1 cellular context compared by ENCODE assay signal in genomic region chr5:38830521-38831051, GRCh38.
TF ChIP-seq lines count a peak whose summit lies in the region.

No MANE protein-coding gene starts in this region.

TF ChIP-seq in HepG2, 621 proteins besides CTCF, POLR2A, EP300 and RAD21 (continued from another document and continues in another):
- no peak for TF ChIP-seq ZNF639 (CRISPR knock-in tag; conservative IDR thresholded peaks at IDR 0.05)
- TF ChIP-seq ZNF337 (CRISPR knock-in tag; IDR thresholded peaks at IDR 0.05; ENCODE audit: borderline replicate concordance, low read depth): no peak
- TF ChIP-seq ZBTB34 (CRISPR knock-in tag; IDR thresholded peaks at IDR 0.05): no peak
- TF ChIP-seq ARID2 (CRISPR knock-in tag; IDR thresholded peaks at IDR 0.05; ENCODE audit: borderline replicate concordance): no peak
- TF ChIP-seq GMEB2 (CRISPR knock-in tag; IDR thresholded peaks at IDR 0.05; ENCODE audit: low read depth): no peak
- TF ChIP-seq RFXAP (CRISPR knock-in tag; IDR thresholded peaks at IDR 0.05; ENCODE audit: borderline replicate concordance): no peak
- no peak for TF ChIP-seq ZNF441 (CRISPR knock-in tag; IDR thresholded peaks at IDR 0.05; ENCODE audit: borderline replicate concordance)
- 0 out of 2 replicates have a peak, but pooled peaks have one; percentile 40 for TF ChIP-seq KDM3A (CRISPR knock-in tag; IDR thresholded peaks at IDR 0.05; ENCODE audit: low read depth)
- TF ChIP-seq E2F5 (CRISPR knock-in tag; conservative IDR thresholded peaks at IDR 0.05): no peak
- TF ChIP-seq KDM4B (CRISPR knock-in tag; IDR thresholded peaks at IDR 0.05): 0 out of 2 replicates have a peak, but pooled peaks have one; percentile 44
- no peak for TF ChIP-seq ZNF274 (CRISPR knock-in tag; IDR thresholded peaks at IDR 0.05)
- TF ChIP-seq NR3C1 (CRISPR knock-in tag; IDR thresholded peaks at IDR 0.05): no peak
- no peak for TF ChIP-seq STAT6 (CRISPR knock-in tag; IDR thresholded peaks at IDR 0.05; ENCODE audit: borderline replicate concordance)
- TF ChIP-seq ZNF674 (CRISPR knock-in tag; IDR thresholded peaks at IDR 0.05; ENCODE audit: low read depth): no peak
- no peak for TF ChIP-seq ZBTB44 (CRISPR knock-in tag; IDR thresholded peaks at IDR 0.05)
- TF ChIP-seq RAD51 (IDR thresholded peaks at IDR 0.05; ENCODE audit: borderline replicate concordance): no peak
- TF ChIP-seq CREM (IDR thresholded peaks at IDR 0.05): peak; percentile 52
- TF ChIP-seq CREM (CRISPR knock-in tag; IDR thresholded peaks at IDR 0.05): no peak
- no peak for TF ChIP-seq PLSCR1 (CRISPR knock-in tag; IDR thresholded peaks at IDR 0.05; ENCODE audit: borderline replicate concordance)
- TF ChIP-seq ZNF160 (CRISPR knock-in tag; IDR thresholded peaks at IDR 0.05): no peak
- no peak for TF ChIP-seq ZNF577 (CRISPR knock-in tag; IDR thresholded peaks at IDR 0.05; ENCODE audit: borderline replicate concordance, low read depth)
- no peak for TF ChIP-seq TSC22D2 (CRISPR knock-in tag; IDR thresholded peaks at IDR 0.05; ENCODE audit: borderline replicate concordance)
- TF ChIP-seq TFAP4 (IDR thresholded peaks at IDR 0.05; ENCODE audit: borderline replicate concordance, low read depth): no peak
- TF ChIP-seq ISL2 (CRISPR knock-in tag; IDR thresholded peaks at IDR 0.05): peak; percentile 70
- peak; percentile 68; the same call in 1 of the 2 replicates for TF ChIP-seq ZNF124 (CRISPR knock-in tag; IDR thresholded peaks at IDR 0.05)
- TF ChIP-seq ZNF501 (CRISPR knock-in tag; IDR thresholded peaks at IDR 0.05): 0 out of 2 replicates have a peak, but pooled peaks have one; percentile 52
- peak; percentile 91 for TF ChIP-seq PITX1 (CRISPR knock-in tag; IDR thresholded peaks at IDR 0.05)
- TF ChIP-seq SKI (IDR thresholded peaks at IDR 0.05; ENCODE audit: partially characterized antibody): peak; percentile 84
- no peak for TF ChIP-seq BRCA1 (CRISPR knock-in tag; IDR thresholded peaks at IDR 0.05)
- peak; percentile 90 for TF ChIP-seq MIXL1 (CRISPR knock-in tag; IDR thresholded peaks at IDR 0.05)
- no peak for TF ChIP-seq RNF2 (conservative IDR thresholded peaks at IDR 0.05; ENCODE audit: low read depth)
- no peak for TF ChIP-seq SPEN (CRISPR knock-in tag; IDR thresholded peaks at IDR 0.05; ENCODE audit: low read depth)
- TF ChIP-seq ZNF10 (CRISPR knock-in tag; IDR thresholded peaks at IDR 0.05; ENCODE audit: borderline replicate concordance, low read depth): no peak
- TF ChIP-seq RBM22 (optimal IDR thresholded peaks at IDR 0.05; ENCODE audit: low read length): no peak
- peak; percentile 76; the same call in 1 of the 2 replicates for TF ChIP-seq ZNF646 (CRISPR knock-in tag; IDR thresholded peaks at IDR 0.05)
- no peak for TF ChIP-seq ZNF562 (CRISPR knock-in tag; IDR thresholded peaks at IDR 0.05; ENCODE audit: borderline replicate concordance)
- TF ChIP-seq ZMYM3 (CRISPR knock-in tag; IDR thresholded peaks at IDR 0.05): no peak
- TF ChIP-seq MLLT10 (CRISPR knock-in tag; IDR thresholded peaks at IDR 0.05): no peak
- no peak for TF ChIP-seq GZF1 (CRISPR knock-in tag; IDR thresholded peaks at IDR 0.05)
- TF ChIP-seq FOXA1 (IDR thresholded peaks at IDR 0.05): no peak
- peak; percentile 75 for TF ChIP-seq FOXA1 (CRISPR knock-in tag; IDR thresholded peaks at IDR 0.05)
- TF ChIP-seq ZNF850 (CRISPR knock-in tag; conservative IDR thresholded peaks at IDR 0.05): no peak
- peak; percentile 54 for TF ChIP-seq ZFP36L1 (CRISPR knock-in tag; IDR thresholded peaks at IDR 0.05)
- TF ChIP-seq ZNF777 (CRISPR knock-in tag; IDR thresholded peaks at IDR 0.05): no peak
- no peak for TF ChIP-seq ZSCAN31 (CRISPR knock-in tag; IDR thresholded peaks at IDR 0.05; ENCODE audit: low read depth)
- TF ChIP-seq ZSCAN9 (CRISPR knock-in tag; IDR thresholded peaks at IDR 0.05; ENCODE audit: borderline replicate concordance): no peak; the same call in 1 of the 2 replicates
- no peak for TF ChIP-seq XBP1 (CRISPR knock-in tag; IDR thresholded peaks at IDR 0.05)
- TF ChIP-seq SALL1 (CRISPR knock-in tag; IDR thresholded peaks at IDR 0.05): peak; percentile 88
- no peak for TF ChIP-seq TRIM22 (IDR thresholded peaks at IDR 0.05)
- TF ChIP-seq IRX3 (CRISPR knock-in tag; IDR thresholded peaks at IDR 0.05; ENCODE audit: borderline replicate concordance, low read depth): no peak
- no peak for TF ChIP-seq MYNN (CRISPR knock-in tag; IDR thresholded peaks at IDR 0.05; ENCODE audit: low read depth)
